ENCODE assay signal across 12 cellular contexts in the genomic region with DNA sequence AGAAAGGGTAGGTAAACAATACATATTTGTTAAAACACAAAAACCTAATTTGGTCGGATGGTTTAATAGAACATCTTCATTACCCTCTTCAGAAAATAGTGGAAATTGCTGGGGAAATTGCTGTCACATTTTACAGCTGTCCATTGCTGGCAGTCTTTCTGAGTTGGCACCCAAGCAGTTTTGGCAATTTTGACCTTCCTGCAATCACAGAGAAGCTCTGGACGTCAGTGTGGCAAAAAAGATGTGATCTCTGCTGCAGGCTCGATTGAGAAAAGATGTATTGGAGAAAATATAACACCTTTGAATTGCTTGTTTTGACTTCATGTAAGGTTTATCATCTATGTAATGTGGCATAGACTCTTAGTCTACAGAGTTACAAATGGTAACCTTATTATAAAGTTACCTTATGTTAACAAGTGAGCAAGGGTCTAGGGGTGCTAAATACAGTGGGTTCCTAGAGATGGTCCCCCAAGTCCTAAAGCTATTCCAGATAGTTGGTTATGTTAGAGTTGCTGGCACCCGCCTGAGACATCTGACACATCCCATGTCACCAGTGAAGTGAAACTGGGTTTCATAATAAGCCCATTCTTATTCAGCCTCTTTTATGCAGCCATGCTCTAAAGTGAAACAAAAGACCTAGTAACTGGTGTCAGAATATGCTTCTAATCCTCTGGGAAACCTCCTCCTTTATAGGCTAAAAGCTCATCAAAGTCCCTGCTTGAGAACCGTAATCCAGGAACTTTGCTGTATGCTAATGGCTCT. TPM values are rescaled to one million over a fixed set of nuclear protein-coding genes. Genes with fewer than 3 reads are reported as not detected.
DNase-seq lines count a peak whose midpoint lies in the region; ATAC-seq lines count a peak whose summit lies in the region.
"Had no signal": no experiment of that assay in that cellular context is flagged by ENCODE, and none has a peak within 500 bp of the region (broad histone marks: within the 10 kb centered on the region; RNA-seq: fewer than 3 reads in every experiment).

No MANE protein-coding gene starts in this region.

- no peaks in the 10 kb centered on the region for H3K27me3 ChIP-seq in HUES48 (ENCODE audit: control insufficient read depth, insufficient read depth, low read length)
- H3K27me3 ChIP-seq: MG63 had no signal

- no peaks in the 10 kb centered on the region for H3K9me3 ChIP-seq in HUES48 (ENCODE audit: control insufficient read depth, insufficient read depth, low read length)
- H3K9me3 ChIP-seq: MG63 had no signal

- H3K4me1 ChIP-seq in HUES48 (ENCODE audit: control insufficient read depth, insufficient read depth, low read length) = peaks cover 43% of the 10 kb centered on the region

- in situ Hi-C loops in ACHN (cut with HindIII; ENCODE audit: low pct_ligation_motif_present, low pct_unique_long_range_greater_than_20kb, low sequenced_read_pairs) = no loop called here

- ATAC-seq in GM18508 (IDR thresholded peaks at IDR 0.05; ENCODE audit: insufficient read depth, unreplicated experiment) (peak; percentile 61), GM21619 (IDR thresholded peaks at IDR 0.05; ENCODE audit: unreplicated experiment) (peak; percentile 58)

- H3K36me3 ChIP-seq in HUES48 (ENCODE audit: control insufficient read depth, insufficient read depth, low read length) = peaks cover 27% of the 10 kb centered on the region
- H3K36me3 ChIP-seq: MG63 had no signal

- no peak overlapping the region for H3K9ac ChIP-seq in HUES48 (ENCODE audit: low read depth, low read length)

- DNase-seq in midbrain (lab: John Stamatoyannopoulos, UW) (peak; percentile 79), ACHN (no peak), ureter (ENCODE audit: low spot score) (no peak), NCI-H1930 (lab: John Stamatoyannopoulos, UW) (no peak), DMS153 (lab: John Stamatoyannopoulos, UW) (no peak)
- DNase-seq: activated gamma-delta T cell treated with Interleukin-2 at 50 U/mL for 16 hours; MG63; stimulated activated CD8-positive, alpha-beta memory T cell treated with anti-CD3 and anti-CD28 coated beads, Interleukin-4, amount 100 ng/mL, for 48 hours had no signal

- no peak overlapping the region for H3K4me3 ChIP-seq in HUES48 (ENCODE audit: low read depth, low read length)
- H3K4me3 ChIP-seq: coronary artery, MG63 had no signal

- H3K27ac ChIP-seq in HUES48 (ENCODE audit: low read depth, low read length) = peak overlapping the region; percentile 4
- H3K27ac ChIP-seq: coronary artery had no signal

RNA-seq across cellular contexts. Expression of a gene that starts 14.0 kb away (rescaled TPM):
- 107 TPM for total RNA-seq in ureter
